11 cellular contexts compared by ENCODE assay signal in the genomic region with DNA sequence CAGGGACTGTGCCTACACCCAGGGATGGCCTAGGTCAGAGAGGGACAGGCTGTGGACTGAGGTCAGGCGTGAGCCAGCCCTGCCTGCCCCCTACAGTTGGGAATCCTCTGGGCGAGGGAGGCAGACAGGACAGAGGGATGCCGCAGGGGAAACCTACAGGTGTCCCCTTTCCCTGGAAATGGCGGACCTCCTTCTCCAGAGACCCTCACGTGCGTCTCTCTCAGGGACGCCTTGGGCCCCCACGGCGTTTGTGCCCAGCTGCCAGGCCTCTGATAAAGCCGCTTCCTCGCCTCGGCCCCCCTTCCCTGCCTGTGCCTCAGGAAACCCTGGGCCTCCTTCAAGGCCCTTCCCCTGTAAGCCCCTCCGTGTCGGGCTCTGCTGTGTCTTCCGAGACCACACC.
DNase-seq lines count a peak whose midpoint lies in the region; ATAC-seq and TF ChIP-seq lines count a peak whose summit lies in the region.
"Had no signal": no experiment of that assay in that cellular context is flagged by ENCODE, and none has a peak within 500 bp of the region (broad histone marks: within the 10 kb centered on the region; RNA-seq: fewer than 3 reads in every experiment).

No MANE protein-coding gene starts in this region.

- peaks cover 7% of the 10 kb centered on the region for H3K4me1 Mint-ChIP-seq in activated CD8-positive, alpha-beta memory T cell treated with anti-CD3 and anti-CD28 coated beads, Interleukin-2, amount 10 ng/mL, durations not matched to agents 7 days and 5 days
- H3K4me1 Mint-ChIP-seq in naive B cell, result peaks cover 16 to 23% (median 17%) of the 10 kb centered on the region in 3 donors

- H3K4me1 ChIP-seq in colonic mucosa (peaks cover 15% of the 10 kb centered on the region), upper lobe of left lung (peaks cover 17 to 26% (median 22%) of the 10 kb centered on the region in 4 donors)
- H3K4me1 ChIP-seq: HAP-1 had no signal

- peak overlapping the region; percentile 28 for H3K4me3 ChIP-seq in colonic mucosa
- peak overlapping the region in 3 of 4 donors; percentile 36 to 52 (median 48) for H3K4me3 ChIP-seq in upper lobe of left lung
- H3K4me3 ChIP-seq: HAP-1, K562 had no signal

- H3K9me3 Mint-ChIP-seq in activated CD8-positive, alpha-beta memory T cell treated with anti-CD3 and anti-CD28 coated beads, Interleukin-2, amount 10 ng/mL, durations not matched to agents 7 days and 5 days (ENCODE audit: low read depth), result no peaks in the 10 kb centered on the region
- no peaks in the 10 kb centered on the region for H3K9me3 Mint-ChIP-seq in naive B cell

- TF ChIP-seq POLR2A in upper lobe of left lung (IDR thresholded peaks at IDR 0.05), result no peak

- no peak for TF ChIP-seq EP300 in upper lobe of left lung (IDR thresholded peaks at IDR 0.05)

- intact Hi-C loops in colonic mucosa (cut with DNase I), result no loop called here

- H3K27ac ChIP-seq in colonic mucosa (peak overlapping the region; percentile 92), upper lobe of left lung (peak overlapping the region; percentile 85 to 95 (median 87))

- CTCF ChIA-PET in activated CD8-positive, alpha-beta memory T cell treated with anti-CD3 and anti-CD28 coated beads, Interleukin-2, amount 10 ng/mL, durations not matched to agents 7 days and 5 days (lab: Charles Lee), result interaction anchor here (1.9 to 4.3 kb wide), 2 partner anchors 13 to 285 kb away, joined by 7 to 14 read pairs; no protein-coding TSS in a partner anchor

- H3K36me3 Mint-ChIP-seq in activated CD8-positive, alpha-beta memory T cell treated with anti-CD3 and anti-CD28 coated beads, Interleukin-2, amount 10 ng/mL, durations not matched to agents 7 days and 5 days, result no peaks in the 10 kb centered on the region
- no peaks in the 10 kb centered on the region for H3K36me3 Mint-ChIP-seq in naive B cell

- no peak for DNase-seq in activated CD8-positive, alpha-beta memory T cell treated with anti-CD3 and anti-CD28 coated beads, Interleukin-2, amount 10 ng/mL, durations not matched to agents 7 days and 5 days
- no peak for DNase-seq in activated CD8-positive, alpha-beta memory T cell treated with anti-CD3 and anti-CD28 coated beads, Interleukin-2, amount 50 U/mL, for 48 hours
- DNase-seq in colonic mucosa (no peak), naive B cell (no peak), upper lobe of left lung (peak in 1 of 2 donors; percentile 69), midbrain (lab: John Stamatoyannopoulos, UW) (no peak), NCI-H774 (lab: John Stamatoyannopoulos, UW) (no peak), hepatic stellate cell (ENCODE audit: low spot score) (no peak)
- DNase-seq: NCI-H82 had no signal

- H3K9ac ChIP-seq in colonic mucosa (ENCODE audit: low read depth in 2 of 2, low read length in 2 of 2), result peak overlapping the region; percentile 67 to 71

- WGBS in upper lobe of left lung, 2 donors, result 56 to 75% methylated on average over 7 to 15 of the region's 15 CpGs

- no peaks in the 10 kb centered on the region for H3K36me3 ChIP-seq in colonic mucosa
- no peaks in the 10 kb centered on the region for H3K36me3 ChIP-seq in upper lobe of left lung
- H3K36me3 ChIP-seq: HAP-1 had no signal

- H3K27me3 ChIP-seq in colonic mucosa, result no peaks in the 10 kb centered on the region
- no peaks in the 10 kb centered on the region for H3K27me3 ChIP-seq in upper lobe of left lung

- H3K9me3 ChIP-seq in colonic mucosa (no peaks in the 10 kb centered on the region), upper lobe of left lung (no peaks in the 10 kb centered on the region)
- H3K9me3 ChIP-seq: HAP-1 had no signal

- H3K4me3 Mint-ChIP-seq in activated CD8-positive, alpha-beta memory T cell treated with anti-CD3 and anti-CD28 coated beads, Interleukin-2, amount 10 ng/mL, durations not matched to agents 7 days and 5 days, result peak overlapping the region; percentile 56
- H3K4me3 Mint-ChIP-seq in naive B cell, result peak overlapping the region; percentile 47 to 98 (median 94)

- H3K27me3 Mint-ChIP-seq in activated CD8-positive, alpha-beta memory T cell treated with anti-CD3 and anti-CD28 coated beads, Interleukin-2, amount 10 ng/mL, durations not matched to agents 7 days and 5 days, result no peaks in the 10 kb centered on the region
- H3K27me3 Mint-ChIP-seq in naive B cell, result no peaks in the 10 kb centered on the region

- H3K27ac Mint-ChIP-seq in activated CD8-positive, alpha-beta memory T cell treated with anti-CD3 and anti-CD28 coated beads, Interleukin-2, amount 10 ng/mL, durations not matched to agents 7 days and 5 days, result peak overlapping the region; percentile 74
- peak overlapping the region in 4 of 6 donors; percentile 80 to 97 (median 93) for H3K27ac Mint-ChIP-seq in naive B cell

- TF ChIP-seq CTCF in colonic mucosa (IDR thresholded peaks at IDR 0.05), result no peak
- TF ChIP-seq CTCF in upper lobe of left lung (IDR thresholded peaks at IDR 0.05), result no peak

- no peak for ATAC-seq in activated CD8-positive, alpha-beta memory T cell treated with anti-CD3 and anti-CD28 coated beads, Interleukin-2, amount 10 ng/mL, durations not matched to agents 7 days and 5 days
- ATAC-seq in naive B cell (ENCODE audit: low read depth in 2 of 2) (no peak), upper lobe of left lung (ENCODE audit: low FRiP score in 2 of 2) (no peak)
